1 cellular context compared by ENCODE assay signal in the genomic region with DNA sequence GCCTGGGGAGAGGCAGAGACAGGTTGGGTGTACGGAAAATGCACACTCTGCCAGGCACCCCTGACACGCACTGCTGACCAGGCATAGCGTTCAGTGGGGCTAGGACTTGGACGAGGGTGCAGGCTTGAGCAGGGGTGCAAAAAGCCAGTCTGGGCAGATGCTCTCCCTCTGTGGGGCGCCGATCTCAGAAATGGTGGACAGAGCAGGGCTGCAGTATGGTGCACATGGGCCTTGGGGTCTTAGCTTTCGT.
TF ChIP-seq lines count a peak whose summit lies in the region.

No MANE protein-coding gene starts in this region.

TF ChIP-seq in IMR-90, 13 proteins besides CTCF, POLR2A, EP300 and RAD21:
- TF ChIP-seq RFX5 (IDR thresholded peaks at IDR 0.05; ENCODE audit: low read depth, low read length) (no peak), ELK1 (IDR thresholded peaks at IDR 0.05; ENCODE audit: borderline replicate concordance, low read depth, low read length) (no peak), CEBPB (IDR thresholded peaks at IDR 0.05; ENCODE audit: low read depth, low read length) (no peak), FOS (IDR thresholded peaks at IDR 0.05; ENCODE audit: low read depth, low read length) (no peak), USF2 (IDR thresholded peaks at IDR 0.05; ENCODE audit: low read depth, low read length) (no peak), SMC3 (IDR thresholded peaks at IDR 0.05; ENCODE audit: low read depth, low read length) (no peak), MAFK (IDR thresholded peaks at IDR 0.05; ENCODE audit: low read depth, low read length) (no peak), BHLHE40 (IDR thresholded peaks at IDR 0.05; ENCODE audit: low read depth, low read length) (no peak), MAZ (IDR thresholded peaks at IDR 0.05; ENCODE audit: borderline replicate concordance, low read depth, low read length) (no peak), MXI1 (IDR thresholded peaks at IDR 0.05; ENCODE audit: borderline replicate concordance, low read depth, low read length) (no peak), NFE2L2 (IDR thresholded peaks at IDR 0.05; ENCODE audit: low read depth, low read length) (no peak), CHD1 (IDR thresholded peaks at IDR 0.05; ENCODE audit: low read depth, low read length) (no peak), RCOR1 (IDR thresholded peaks at IDR 0.05; ENCODE audit: insufficient replicate concordance, low read length) (no peak)
